In the genomic region with DNA sequence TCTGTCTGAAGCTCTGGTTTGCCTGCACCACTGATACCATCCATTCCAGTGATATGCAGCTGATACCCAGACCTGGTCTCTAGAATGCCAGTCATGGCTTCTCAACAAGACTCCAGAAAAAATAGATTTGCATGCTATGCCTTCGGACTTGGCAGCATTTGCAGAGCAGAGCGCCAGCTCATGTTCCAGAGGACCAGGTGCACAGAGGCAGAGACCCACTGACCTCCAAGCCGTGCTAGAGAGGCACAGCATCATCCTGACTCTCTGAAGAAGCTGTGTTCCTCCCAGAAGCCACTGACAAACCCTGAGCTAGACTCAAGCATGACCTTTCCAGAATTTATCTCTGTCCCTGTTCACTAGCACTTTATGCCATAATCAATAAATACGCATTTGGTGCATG, we compare ENCODE assay signal across 14 cellular contexts. TPM values are rescaled to one million over a fixed set of nuclear protein-coding genes. Genes with fewer than 3 reads are reported as not detected.
DNase-seq lines count a peak whose midpoint lies in the region; ATAC-seq, FAIRE-seq and TF ChIP-seq lines count a peak whose summit lies in the region.
"Had no signal": no experiment of that assay in that cellular context is flagged by ENCODE, and none has a peak within 500 bp of the region (broad histone marks: within the 10 kb centered on the region; RNA-seq: fewer than 3 reads in every experiment).

No MANE protein-coding gene starts in this region.

- no peak overlapping the region for H3K27ac ChIP-seq in suprapubic skin
- H3K27ac ChIP-seq: A549, C4-2B, GM23248 had no signal

- no peak for TF ChIP-seq EP300 in suprapubic skin (IDR thresholded peaks at IDR 0.05)

- H3K27me3 ChIP-seq in suprapubic skin: peaks cover 2% of the 10 kb centered on the region
- H3K27me3 ChIP-seq: BE2C had no signal

- H3K4me3 ChIP-seq in suprapubic skin: no peak overlapping the region
- H3K4me3 ChIP-seq: A549, GM23248 had no signal

- no peaks in the 10 kb centered on the region for H3K4me1 ChIP-seq in suprapubic skin
- H3K4me1 ChIP-seq: A549, BE2C had no signal

- FAIRE-seq in GM12892 (lab: Jason Lieb, UNC): no peak
- FAIRE-seq: A549, H54 had no signal

- no peaks in the 10 kb centered on the region for H3K9me3 ChIP-seq in suprapubic skin
- H3K9me3 ChIP-seq: A549, BE2C had no signal

- WGBS in suprapubic skin: 73% methylated on average over 3 of the region's 4 CpGs

- TF ChIP-seq POLR2A in suprapubic skin (IDR thresholded peaks at IDR 0.05) (no peak), GM12892 (IDR thresholded peaks at IDR 0.05; ENCODE audit: low read depth, low read length) (no peak)

- DNase-seq in DMS79 (lab: John Stamatoyannopoulos, UW): peak; percentile 12
- peak; percentile 25 for DNase-seq in DMS79 treated with DMSO at 0.1 percent for 48 hours (lab: John Stamatoyannopoulos, UW)
- no peak for DNase-seq in left lobe of liver (ENCODE audit: low spot score)
- DNase-seq in suprapubic skin (ENCODE audit: low spot score in 2 of 2): peak; percentile 11 to 24
- no peak for DNase-seq in GM12892 (ENCODE audit: insufficient read length)
- DNase-seq: BE2C; CD4-positive, alpha-beta memory T cell; GF-D8; GM23248 had no signal

- ATAC-seq in left lobe of liver (peak; percentile 32), HG03439 (IDR thresholded peaks at IDR 0.05; ENCODE audit: unreplicated experiment) (no peak)
- ATAC-seq: A549, HCT116 had no signal

- TF ChIP-seq CTCF in suprapubic skin (IDR thresholded peaks at IDR 0.05): no peak

- no peaks in the 10 kb centered on the region for H3K36me3 ChIP-seq in suprapubic skin
- H3K36me3 ChIP-seq: BE2C had no signal

RNA-seq across cellular contexts. Expression of a gene that starts 7.0 kb away (rescaled TPM):
- 43.4 TPM for total RNA-seq in left lobe of liver
- 10 to 100 TPM; 16.5 to 40.0 (median 17.3) TPM for total RNA-seq in suprapubic skin
- polyA plus RNA-seq in GM12892 (2012; ENCODE audit: missing spikeins): 6.5 TPM

Comparison
In these comparisons a context has a peak if more than half of its experiments do, and no peak if none do; other contexts are left out.
1. DNase-seq: peak in DMS79 (single experiment), DMS79 treated with DMSO at 0.1 percent for 48 hours (single experiment) and suprapubic skin (2 of 2); none in left lobe of liver (single experiment) and GM12892 (single experiment).